Comparison of ENCODE assay signal across 8 cellular contexts in the genomic region with DNA sequence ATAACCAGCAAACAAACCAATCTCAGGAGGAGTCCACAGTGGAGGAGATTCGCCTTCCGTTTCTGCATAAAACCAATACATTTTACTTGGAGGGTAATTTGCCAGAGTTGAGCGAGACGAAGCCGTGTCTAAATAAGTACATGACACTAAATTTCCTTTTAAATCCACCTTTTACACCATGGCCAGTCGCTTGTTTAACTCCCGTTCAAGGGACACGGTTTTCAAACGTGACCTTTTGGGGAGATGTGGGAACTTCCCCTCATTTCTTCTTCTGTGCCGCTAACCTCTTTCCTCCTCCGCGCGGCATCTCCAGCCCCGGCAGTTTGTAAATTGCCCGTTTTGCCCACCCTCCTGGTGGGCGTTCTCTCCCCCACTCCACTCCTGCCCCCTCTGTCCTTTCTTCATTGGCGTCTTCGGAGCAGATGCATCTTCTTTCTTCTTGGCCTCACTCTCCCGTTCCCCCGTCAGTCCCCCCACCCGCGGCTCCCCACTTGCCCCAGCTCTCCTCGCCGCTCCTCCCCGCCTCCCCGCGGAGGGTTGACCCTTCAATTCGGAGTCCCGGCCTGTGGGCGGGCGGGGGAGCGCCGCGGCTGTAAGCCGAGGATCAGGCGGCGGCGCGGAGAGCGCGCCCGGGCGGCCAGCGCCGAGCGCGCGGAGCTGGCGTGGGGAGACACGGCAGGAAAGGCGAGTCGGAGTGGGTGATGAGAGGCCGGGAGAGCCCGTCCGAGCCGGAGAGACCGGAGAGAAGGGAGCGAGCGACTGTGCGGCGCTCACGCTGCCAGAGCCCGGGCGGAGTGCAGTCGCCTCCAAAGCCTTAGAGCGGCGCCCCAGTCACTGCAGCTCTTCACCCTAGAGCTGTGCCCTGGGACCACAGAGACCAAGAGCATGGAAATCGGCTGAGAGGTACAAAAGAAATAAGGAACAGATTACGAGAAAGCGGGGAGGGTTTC. TPM values are rescaled to one million over a fixed set of nuclear protein-coding genes. Genes with fewer than 3 reads are reported as not detected.
DNase-seq lines count a peak whose midpoint lies in the region; ATAC-seq and TF ChIP-seq lines count a peak whose summit lies in the region.

TSS of gene NLGN1 (plus strand) at position 584 of the 950 bp plus-strand sequence.

- no peak for TF ChIP-seq POLR2A in transverse colon (IDR thresholded peaks at IDR 0.05)

- H3K4me3 ChIP-seq in fibroblast of mammary gland (ENCODE audit: control insufficient read depth, low read depth, low read length) (peak within 1 kb of the TSS; percentile 68), mucosa of rectum (ENCODE audit: low read length in 2 of 2) (peak within 1 kb of the TSS; percentile 61 to 76), transverse colon (peak within 1 kb of the TSS; percentile 27 to 78 (median 47))

- H3K4me1 ChIP-seq in mucosa of rectum (ENCODE audit: control insufficient read depth in 2 of 2, insufficient read depth in 2 of 2, low read length in 2 of 2) (peaks cover 6 to 15% of the 10 kb centered on the region in 2 donors), transverse colon (peaks cover 0 to 37% (median 8%) of the 10 kb centered on the region in 4 donors)

- no peaks in the 10 kb centered on the region for H3K9me3 ChIP-seq in mucosa of rectum (ENCODE audit: control insufficient read depth in 2 of 2, low read length in 2 of 2)
- no peaks in the 10 kb centered on the region for H3K9me3 ChIP-seq in transverse colon

- no peak for TF ChIP-seq EP300 in transverse colon (IDR thresholded peaks at IDR 0.05; ENCODE audit: low read depth)

- DNase-seq in DMS79 treated with DMSO at 0.1 percent for 48 hours (lab: John Stamatoyannopoulos, UW) (peak; percentile 71), NCI-H1417 (lab: John Stamatoyannopoulos, UW) (peak; percentile 49 to 88 (median 87)), fibroblast of mammary gland (ENCODE audit: low read depth) (peak; percentile 61), transverse colon (peak; percentile 38)

- no peaks in the 10 kb centered on the region for H3K36me3 ChIP-seq in mucosa of rectum (ENCODE audit: control insufficient read depth in 2 of 2, insufficient read depth in 2 of 2, low read length in 2 of 2)
- no peaks in the 10 kb centered on the region for H3K36me3 ChIP-seq in transverse colon

- intact Hi-C loops in transverse colon (cut with DNase I; ENCODE audit: low total_unique reads) = no loop called here

- H3K27ac ChIP-seq in VCaP (peak within 1 kb of the TSS; percentile 79), mucosa of rectum (ENCODE audit: low read depth in 2 of 2, low read length in 2 of 2) (peak within 1 kb of the TSS; percentile 40 to 55), transverse colon (peak within 1 kb of the TSS; percentile 76 to 85 (median 82))

- peak within 1 kb of the TSS; percentile 24 for H3K9ac ChIP-seq in mucosa of rectum (ENCODE audit: low read depth in 1 of 2, low read length in 2 of 2)

- ATAC-seq in HG03045 (IDR thresholded peaks at IDR 0.05; ENCODE audit: unreplicated experiment) (no peak), GM21381 (IDR thresholded peaks at IDR 0.05; ENCODE audit: unreplicated experiment) (no peak)

- in situ Hi-C loops in transverse colon (cut with MboI; ENCODE audit: low pct_ligation_motif_present in 1 of 4, low pct_unique_long_range_greater_than_20kb in 1 of 4, low sequenced_read_pairs in 3 of 4) = loop anchor here in 1 of 4 donors (25.0 kb wide), 1 partner anchor 165 kb away; no protein-coding TSS in a partner anchor

- peaks cover 26 to 30% of the 10 kb centered on the region in 2 donors for H3K27me3 ChIP-seq in mucosa of rectum (ENCODE audit: control insufficient read depth in 2 of 2, insufficient read depth in 2 of 2, low read length in 2 of 2)
- H3K27me3 ChIP-seq in transverse colon = peaks cover 66% of the 10 kb centered on the region

- WGBS in transverse colon (ENCODE audit: low coverage in 1 of 2), 2 donors = 5 to 7% methylated on average over 15 to 70 of the region's 70 CpGs

- peak; percentile 47 for TF ChIP-seq CTCF in VCaP (conservative IDR thresholded peaks at IDR 0.05)
- TF ChIP-seq CTCF in fibroblast of mammary gland (conservative IDR thresholded peaks at IDR 0.05; ENCODE audit: control insufficient read depth, insufficient read depth, low read depth, low read length) = peak; percentile 15
- TF ChIP-seq CTCF in transverse colon (IDR thresholded peaks at IDR 0.05) = peak in 2 of 5 experiments; percentile 7 to 22

RNA-seq across cellular contexts. Expression of gene NLGN1, which starts in this region (rescaled TPM):
- 1 to 10 TPM in 2 of 4 donors, under 1 TPM in 1, not detected in 1; 0.40 to 5.2 (median 1.9) TPM for total RNA-seq in transverse colon
